ENCODE assay signal across 22 cellular contexts in genomic region chrX:26845051-26845450, GRCh38.
A peak's percentile ranks its signal among the peaks of the same experiment; 100 is the strongest.
DNase-seq lines count a peak whose midpoint lies in the region; ATAC-seq lines count a peak whose summit lies in the region.
"Had no signal": no experiment of that assay in that cellular context is flagged by ENCODE, and none has a peak within 500 bp of the region (broad histone marks: within the 10 kb centered on the region; RNA-seq: fewer than 3 reads in every experiment).

No MANE protein-coding gene starts in this region.

- intact Hi-C loops in posterior cingulate gyrus (cut with DNase I) = loop anchor here (10.0 kb wide), 1 partner anchor 860 kb away; no protein-coding TSS in a partner anchor

- DNase-seq in HS-5 (ENCODE audit: low read depth) = peak; percentile 23
- peak; percentile 74 for DNase-seq in amniotic epithelial cell (ENCODE audit: low read depth)
- DNase-seq in fibroblast of gingiva (ENCODE audit: low read depth) = peak; percentile 69
- peak; percentile 67 to 75 for DNase-seq in lung microvascular endothelial cell (ENCODE audit: low read depth in 2 of 2)
- no peak for DNase-seq in posterior cingulate gyrus
- no peak for DNase-seq in GDM1 (lab: John Stamatoyannopoulos, UW)
- DNase-seq: activated CD4-positive, alpha-beta T cell treated with anti-CD3 and anti-CD28 coated beads, Interleukin-2, amount 10 ng/mL, durations not matched to agents 7 days and 5 days; activated CD8-positive, alpha-beta memory T cell treated with anti-CD3 and anti-CD28 coated beads, Interleukin-2, amount 10 ng/mL, durations not matched to agents 7 days and 5 days; activated naive CD4-positive, alpha-beta T cell treated with Interleukin-2 at 50 U/mL for 16 hours; activated T-cell treated with anti-CD3 and anti-CD28 coated beads, Interleukin-2, amount 50 U/mL, for 72 hours; amygdala; HFFc6; KG1; NCI-H187; NCI-H82; SK-N-SH; stimulated activated CD8-positive, alpha-beta memory T cell treated with anti-CD3 and anti-CD28 coated beads, Interleukin-4, amount 100 ng/mL, for 48 hours; stomach; transverse colon; WERI-Rb-1 had no signal

- no peak for ATAC-seq in HG03469 (IDR thresholded peaks at IDR 0.05; ENCODE audit: unreplicated experiment)
- ATAC-seq in HG02840 (IDR thresholded peaks at IDR 0.05; ENCODE audit: low FRiP score, unreplicated experiment) = no peak
- ATAC-seq: activated CD8-positive, alpha-beta memory T cell treated with anti-CD3 and anti-CD28 coated beads, Interleukin-2, amount 10 ng/mL, durations not matched to agents 7 days and 5 days; activated T-cell treated with anti-CD3 and anti-CD28 coated beads, Interleukin-2, amount 50 U/mL, for 72 hours had no signal

Comparison
In these comparisons a context has a peak if more than half of its experiments do, and no peak if none do; other contexts are left out.
1. DNase-seq: peak in HS-5 (single experiment), amniotic epithelial cell (single experiment), fibroblast of gingiva (single experiment) and lung microvascular endothelial cell (2 of 2); none in posterior cingulate gyrus (0 of 10) and GDM1 (single experiment).